In the genomic region with DNA sequence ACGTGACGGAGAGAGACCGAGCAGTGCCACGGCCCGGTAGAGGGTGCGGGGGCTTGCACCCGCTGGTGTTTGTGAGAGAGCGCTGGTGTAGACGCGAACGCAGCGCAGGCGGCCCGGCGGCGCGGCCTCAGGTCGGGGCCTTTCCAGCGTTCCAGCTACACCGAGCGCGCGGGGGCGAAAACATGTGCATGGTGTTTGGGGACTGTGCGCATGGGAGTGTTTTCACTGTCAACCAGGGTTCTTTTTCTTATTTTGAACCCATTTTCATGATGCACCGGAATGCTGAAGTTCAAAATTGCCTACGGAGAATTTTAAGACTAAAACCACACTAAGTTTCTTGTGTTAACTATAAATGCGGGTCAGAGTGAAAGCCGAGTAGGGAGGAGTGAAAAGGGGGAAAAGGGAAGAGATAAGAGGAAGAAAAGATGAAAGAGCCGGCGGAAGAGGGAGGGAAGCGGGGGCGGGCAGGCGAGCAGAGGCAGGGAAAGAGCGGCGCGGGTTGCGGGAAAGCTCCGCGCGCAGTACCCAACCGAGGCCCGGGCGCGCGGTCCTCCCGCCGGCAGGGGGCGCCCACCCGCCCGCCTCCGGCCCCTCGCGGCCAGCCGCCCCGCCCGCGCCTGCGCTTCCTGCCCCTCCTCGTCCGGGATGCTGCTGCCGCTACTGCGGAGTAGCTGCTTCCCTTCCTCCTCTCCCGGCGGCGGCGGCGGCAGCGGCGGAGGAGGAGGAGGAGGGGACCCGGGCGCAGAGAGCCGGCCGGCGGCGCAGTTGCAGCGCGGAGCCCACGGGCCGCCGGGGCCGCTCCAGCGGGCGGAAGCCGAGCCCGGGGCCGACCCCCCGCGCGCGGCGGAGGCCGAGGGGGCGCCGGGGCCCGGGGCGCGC, we compare ENCODE assay signal across 8 cellular contexts. TPM values are rescaled to one million over a fixed set of nuclear protein-coding genes. Genes with fewer than 3 reads are reported as not detected.
A peak's percentile ranks its signal among the peaks of the same experiment; 100 is the strongest.
DNase-seq lines count a peak whose midpoint lies in the region; ATAC-seq and TF ChIP-seq lines count a peak whose summit lies in the region.

A gene with protein sequence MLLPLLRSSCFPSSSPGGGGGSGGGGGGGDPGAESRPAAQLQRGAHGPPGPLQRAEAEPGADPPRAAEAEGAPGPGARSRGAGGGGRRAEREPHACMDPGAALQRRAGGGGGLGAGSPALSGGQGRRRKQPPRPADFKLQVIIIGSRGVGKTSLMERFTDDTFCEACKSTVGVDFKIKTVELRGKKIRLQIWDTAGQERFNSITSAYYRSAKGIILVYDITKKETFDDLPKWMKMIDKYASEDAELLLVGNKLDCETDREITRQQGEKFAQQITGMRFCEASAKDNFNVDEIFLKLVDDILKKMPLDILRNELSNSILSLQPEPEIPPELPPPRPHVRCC (plus strand): TSS at position 643 of the 879 bp plus-strand sequence. CDS start 3 bp downstream, at position 646.

- peak within 1 kb of the TSS; percentile 86 for H3K4me3 Mint-ChIP-seq in WTC11

- peak; percentile 81 to 86 for DNase-seq in NCI-H2081 (lab: John Stamatoyannopoulos, UW)
- no peak for DNase-seq in NCI-H2081 treated with DMSO at 0.1 percent for 48 hours (lab: John Stamatoyannopoulos, UW)
- peak; percentile 90 for DNase-seq in NCI-H2196 treated with DMSO at 0.1 percent for 48 hours (lab: John Stamatoyannopoulos, UW; ENCODE audit: unreplicated experiment)
- peak; percentile 85 for DNase-seq in WTC11 (ENCODE audit: low spot score)
- peak; percentile 85 to 92 for DNase-seq in cardiac fibroblast (ENCODE audit: low read depth in 2 of 2)
- DNase-seq in iris pigment epithelial cell (ENCODE audit: low read depth) = peak; percentile 85
- DNase-seq in stimulated activated CD4-positive, alpha-beta T cell treated with anti-CD3 and anti-CD28 coated beads, Interleukin-12 subunit alpha, Interleukin-12 subunit beta, amount 100 ng/mL, for 24 hours (ENCODE audit: low read depth in 2 of 2) = peak; percentile 71 to 74

- H3K27me3 Mint-ChIP-seq in WTC11 (ENCODE audit: low read depth) = peaks cover 13% of the 10 kb centered on the region

- TF ChIP-seq CTCF in WTC11 (IDR thresholded peaks at IDR 0.05) = peak; percentile 78
- TF ChIP-seq CTCF in cardiac fibroblast (IDR thresholded peaks at IDR 0.05; ENCODE audit: low read depth, low read length) = peak; percentile 15

- H3K4me1 Mint-ChIP-seq in WTC11 = peaks cover 56% of the 10 kb centered on the region

- H3K4me3 ChIP-seq in cardiac fibroblast (replicated peaks in 1 of 2; ENCODE audit: low read depth in 2 of 2, low read length in 2 of 2) = peak within 1 kb of the TSS; percentile 71 to 73

- CTCF ChIA-PET in WTC11 (lab: Charles Lee) = interaction anchor here (0.5 to 1.5 kb wide), 17 partner anchors 9 to 378 kb away, joined by 3 to 22 read pairs (median 5); no protein-coding TSS in a partner anchor

- POLR2A ChIA-PET in WTC11 (lab: Charles Lee) = interaction anchor here (0.7 to 1.6 kb wide), 2 partner anchors 9 to 16 kb away, joined by 3 to 4 read pairs; no protein-coding TSS in a partner anchor

- H3K9me3 Mint-ChIP-seq in WTC11 = no peaks in the 10 kb centered on the region

- H3K36me3 Mint-ChIP-seq in WTC11 = peaks cover 24% of the 10 kb centered on the region

- peak within 1 kb of the TSS; percentile 72 for H3K27ac Mint-ChIP-seq in WTC11

- peak; percentile 66 for ATAC-seq in HG03097 (IDR thresholded peaks at IDR 0.05; ENCODE audit: low FRiP score, unreplicated experiment)
- peak; percentile 85 for ATAC-seq in WTC11

TF ChIP-seq in WTC11, 78 proteins besides CTCF, POLR2A, EP300 and RAD21:
- TF ChIP-seq TP53 (CRISPR knock-in tag; IDR thresholded peaks at IDR 0.05) = peak; percentile 61; the same call in 1 of the 2 replicates
- TF ChIP-seq ETV6 (CRISPR knock-in tag; IDR thresholded peaks at IDR 0.05) = peak; percentile 37; the same call in 1 of the 2 replicates
- no peak for TF ChIP-seq NFYB (CRISPR knock-in tag; conservative IDR thresholded peaks at IDR 0.05; ENCODE audit: low read depth)
- TF ChIP-seq, protein P1, sequence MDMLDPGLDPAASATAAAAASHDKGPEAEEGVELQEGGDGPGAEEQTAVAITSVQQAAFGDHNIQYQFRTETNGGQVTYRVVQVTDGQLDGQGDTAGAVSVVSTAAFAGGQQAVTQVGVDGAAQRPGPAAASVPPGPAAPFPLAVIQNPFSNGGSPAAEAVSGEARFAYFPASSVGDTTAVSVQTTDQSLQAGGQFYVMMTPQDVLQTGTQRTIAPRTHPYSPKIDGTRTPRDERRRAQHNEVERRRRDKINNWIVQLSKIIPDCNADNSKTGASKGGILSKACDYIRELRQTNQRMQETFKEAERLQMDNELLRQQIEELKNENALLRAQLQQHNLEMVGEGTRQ (CRISPR knock-in tag; IDR thresholded peaks at IDR 0.05) = peak; percentile 16; the same call in 1 of the 2 replicates
- no peak for TF ChIP-seq MYBL2 (CRISPR knock-in tag; IDR thresholded peaks at IDR 0.05)
- 0 out of 2 replicates have a peak, but pooled peaks have one; percentile 52 for TF ChIP-seq TEAD1 (CRISPR knock-in tag; IDR thresholded peaks at IDR 0.05)
- TF ChIP-seq, protein P2, sequence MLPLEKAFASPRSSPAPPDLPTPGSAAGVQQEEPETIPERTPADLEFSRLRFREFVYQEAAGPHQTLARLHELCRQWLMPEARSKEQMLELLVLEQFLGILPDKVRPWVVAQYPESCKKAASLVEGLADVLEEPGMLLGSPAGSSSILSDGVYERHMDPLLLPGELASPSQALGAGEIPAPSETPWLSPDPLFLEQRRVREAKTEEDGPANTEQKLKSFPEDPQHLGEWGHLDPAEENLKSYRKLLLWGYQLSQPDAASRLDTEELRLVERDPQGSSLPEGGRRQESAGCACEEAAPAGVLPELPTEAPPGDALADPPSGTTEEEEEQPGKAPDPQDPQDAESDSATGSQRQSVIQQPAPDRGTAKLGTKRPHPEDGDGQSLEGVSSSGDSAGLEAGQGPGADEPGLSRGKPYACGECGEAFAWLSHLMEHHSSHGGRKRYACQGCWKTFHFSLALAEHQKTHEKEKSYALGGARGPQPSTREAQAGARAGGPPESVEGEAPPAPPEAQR (CRISPR knock-in tag; IDR thresholded peaks at IDR 0.05) = no peak
- TF ChIP-seq ZNF317 (CRISPR knock-in tag; IDR thresholded peaks at IDR 0.05; ENCODE audit: borderline replicate concordance, low read depth) = no peak

RNA-seq across cellular contexts. Expression of the gene that starts here (rescaled TPM):
- 56.1 to 69.3 TPM (median 58.1 TPM) in 3 replicates for total RNA-seq in WTC11 (2021)
